In genomic region chr6:20688710-20689500, GRCh38 we compare ENCODE assay signal across 8 cellular contexts.
DNase-seq lines count a peak whose midpoint lies in the region; ATAC-seq and TF ChIP-seq lines count a peak whose summit lies in the region.

No MANE protein-coding gene starts in this region.

- H3K36me3 ChIP-seq in left ventricle myocardium inferior, result no peaks in the 10 kb centered on the region

- H3K27me3 ChIP-seq in left ventricle myocardium inferior (ENCODE audit: low read depth), result no peaks in the 10 kb centered on the region

- H3K4me1 ChIP-seq in left ventricle myocardium inferior, result peaks cover 3% of the 10 kb centered on the region

- peak; percentile 89 for ATAC-seq in HG02678 (IDR thresholded peaks at IDR 0.05; ENCODE audit: unreplicated experiment)

- intact Hi-C loops in left ventricle myocardium inferior (cut with micrococcal nuclease), result no loop called here

- H3K4me3 ChIP-seq in epithelial cell of esophagus (ENCODE audit: low read length) (no peak overlapping the region), left ventricle myocardium inferior (no peak overlapping the region)

- no peak for TF ChIP-seq CTCF in epithelial cell of esophagus (IDR thresholded peaks at IDR 0.05; ENCODE audit: insufficient read depth, low read depth, low read length, missing control alignments)
- TF ChIP-seq CTCF in left ventricle myocardium inferior (IDR thresholded peaks at IDR 0.05; ENCODE audit: borderline replicate concordance), result no peak

- H3K27ac ChIP-seq in left ventricle myocardium inferior (replicated peaks), result no peak overlapping the region

- DNase-seq in NCI-H2171 treated with DMSO at 0.1 percent for 48 hours (lab: John Stamatoyannopoulos, UW) (peak; percentile 62), NCI-H2171 (lab: John Stamatoyannopoulos, UW) (no peak), NCI-H2029 (lab: John Stamatoyannopoulos, UW) (peak; percentile 39), epithelial cell of esophagus (ENCODE audit: low read depth) (peak; percentile 23), SK-N-DZ (ENCODE audit: low spot score) (no peak), left ventricle myocardium inferior (no peak), DMS79 (lab: John Stamatoyannopoulos, UW) (no peak)

- no peaks in the 10 kb centered on the region for H3K9me3 ChIP-seq in left ventricle myocardium inferior (replicated peaks)

Comparison
In these comparisons a context has a peak if more than half of its experiments do, and no peak if none do; other contexts are left out.
1. DNase-seq: peak in NCI-H2171 treated with DMSO at 0.1 percent for 48 hours (single experiment), NCI-H2029 (single experiment) and epithelial cell of esophagus (single experiment); none in NCI-H2171 (single experiment), SK-N-DZ (single experiment), left ventricle myocardium inferior (single experiment) and DMS79 (single experiment).